Comparison of ENCODE assay signal across 8 cellular contexts in the genomic region with DNA sequence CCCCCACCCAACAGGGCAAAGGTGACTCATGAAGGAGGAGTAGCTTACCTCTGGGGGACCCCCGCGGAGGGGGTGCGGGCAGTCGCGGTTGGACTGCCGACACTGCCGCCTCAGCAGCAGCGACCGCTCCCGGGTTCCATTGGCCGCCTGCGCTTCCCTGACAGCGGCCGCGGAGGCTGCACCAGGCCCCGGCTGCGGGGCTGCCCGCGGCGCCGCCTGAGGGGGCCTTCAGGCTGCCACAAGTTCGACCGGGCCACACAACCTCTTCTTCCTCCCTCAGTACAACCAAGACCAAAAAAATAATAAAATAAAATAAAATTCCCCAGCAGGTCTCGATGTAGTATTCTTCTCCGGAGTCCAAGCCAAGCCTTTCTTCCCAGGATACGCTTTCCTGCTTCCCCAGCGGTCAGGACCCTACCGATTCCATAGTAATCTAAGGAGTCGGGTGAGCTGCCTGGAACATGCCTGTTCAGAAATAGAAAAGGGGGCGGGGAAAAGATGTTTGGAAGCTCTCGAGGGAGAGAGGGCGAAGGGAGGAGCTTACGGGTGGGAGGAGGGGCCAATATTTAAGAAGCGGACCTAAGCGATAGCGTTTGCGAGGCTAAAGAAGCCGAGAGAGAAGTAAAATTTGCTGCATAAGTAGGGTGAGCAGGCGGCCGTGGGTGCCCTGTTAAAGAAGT. TPM values are rescaled to one million over a fixed set of nuclear protein-coding genes. Genes with fewer than 3 reads are reported as not detected.
DNase-seq lines count a peak whose midpoint lies in the region; ATAC-seq, FAIRE-seq and TF ChIP-seq lines count a peak whose summit lies in the region.

PI4KB (minus strand) TSS at position 194 of the 680 bp plus-strand sequence. CDS start 10,935 bp downstream, outside the sequence.

- no peaks in the 10 kb centered on the region for H3K27me3 ChIP-seq in small intestine (ENCODE audit: control insufficient read depth in 2 of 2, insufficient read depth in 2 of 2, low read length in 2 of 2)

- TF ChIP-seq POLR2A in A549 (IDR thresholded peaks at IDR 0.05; ENCODE audit: low read length): peak; percentile 60

- no peak for FAIRE-seq in A549 (lab: Jason Lieb, UNC)
- FAIRE-seq in small intestine (lab: Jason Lieb, UNC): no peak

- 0 out of 5 replicates have a peak, but pooled peaks of 1 of the 2 experiments have one; percentile 2 for TF ChIP-seq RAD21 in A549 (conservative IDR thresholded peaks at IDR 0.05 in 1 of 2, IDR thresholded peaks at IDR 0.05 in 1 of 2)

- no peak for TF ChIP-seq CTCF in A549 (IDR thresholded peaks at IDR 0.05)

- WGBS in A549 (ENCODE audit: missing lambda C conversion rate): 2% methylated on average over 33 of the region's 40 CpGs
- 0% methylated on average over 38 to 40 of the region's 40 CpGs for WGBS in small intestine, 3 donors

- no peak for TF ChIP-seq EP300 in A549 (IDR thresholded peaks at IDR 0.05)

- peak; percentile 98 to 99 for DNase-seq in A549 (ENCODE audit: low read depth in 1 of 2, low spot score in 1 of 2)
- DNase-seq in NCI-H446 (lab: John Stamatoyannopoulos, UW): peak; percentile 97 to 98
- DNase-seq in activated CD4-positive, CD25-positive, alpha-beta regulatory T cell (lab: John Stamatoyannopoulos, UW): peak; percentile 58 to 72 (median 67)
- DNase-seq in caudate nucleus (lab: John Stamatoyannopoulos, UW): peak; percentile 41 to 97 (median 87)
- DNase-seq in iPS-NIHi7 (ENCODE audit: extremely low spot score): peak; percentile 98
- peak; percentile 98 for DNase-seq in small intestine

- H3K4me1 ChIP-seq in A549 (peaks cover 17% of the 10 kb centered on the region), small intestine (ENCODE audit: control insufficient read depth in 2 of 2, insufficient read depth in 1 of 2, low read depth in 1 of 2, low read length in 1 of 2) (peaks cover 0 to 4% of the 10 kb centered on the region in 2 donors)

- H3K4me2 ChIP-seq in A549: peak within 1 kb of the TSS; percentile 97

- ATAC-seq in A549 (peak; percentile 96 to 98), GM18907 (IDR thresholded peaks at IDR 0.05; ENCODE audit: unreplicated experiment) (peak; percentile 82), HG03196 (IDR thresholded peaks at IDR 0.05; ENCODE audit: unreplicated experiment) (peak; percentile 84)

- H3K4me3 ChIP-seq in A549 (peak within 1 kb of the TSS; percentile 84), small intestine (ENCODE audit: low read depth in 1 of 2, low read length in 2 of 2) (peak within 1 kb of the TSS; percentile 86 to 87)

- CTCF ChIA-PET in A549 (lab: Yijun Ruan, JAX): interaction anchor here (0.6 to 42.1 kb wide), 9 partner anchors 11 to 81 kb away, joined by 3 to 831 read pairs (median 7); no protein-coding TSS in a partner anchor

- H3K9me3 ChIP-seq in A549 (no peaks in the 10 kb centered on the region), small intestine (ENCODE audit: control insufficient read depth, low read depth) (no peaks in the 10 kb centered on the region)

- peaks cover 0 to 4% of the 10 kb centered on the region in 2 donors for H3K36me3 ChIP-seq in small intestine (ENCODE audit: control insufficient read depth in 2 of 2, insufficient read depth in 2 of 2, low read length in 2 of 2)

- H3K27ac ChIP-seq in A549 (peak within 1 kb of the TSS; percentile 92 to 95), caudate nucleus (ENCODE audit: low read depth, low read length) (peak within 1 kb of the TSS; percentile 90), small intestine (ENCODE audit: low read depth in 1 of 2, low read length in 1 of 2) (peak within 1 kb of the TSS; percentile 80 to 81)

- POLR2A ChIA-PET in A549 (lab: Yijun Ruan, JAX): interaction anchor here (0.5 to 2.6 kb wide), 14 partner anchors 9 to 684 kb away, joined by 3 to 13 read pairs (median 6); partner anchors contain the start of genes PSMB4, PSMD4, VPS72 and ZNF687

TF ChIP-seq in A549, 52 proteins besides CTCF, POLR2A, EP300 and RAD21:
- TF ChIP-seq TP53 (CRISPR knock-in tag; IDR thresholded peaks at IDR 0.05) (no peak), PHF8 (IDR thresholded peaks at IDR 0.05; ENCODE audit: borderline replicate concordance, low read depth) (peak; percentile 39; the same call in 1 of the 2 replicates), MAX (IDR thresholded peaks at IDR 0.05) (0 out of 2 replicates have a peak, but pooled peaks have one; percentile 20), GATA3 (IDR thresholded peaks at IDR 0.05; ENCODE audit: borderline replicate concordance) (0 out of 2 replicates have a peak, but pooled peaks have one; percentile 23), RCOR1 (IDR thresholded peaks at IDR 0.05; ENCODE audit: low read depth, low read length) (no peak), NR3C1 (IDR thresholded peaks at IDR 0.05) (no peak), TFCP2L1 (CRISPR knock-in tag; IDR thresholded peaks at IDR 0.05) (no peak), BHLHE40 (IDR thresholded peaks at IDR 0.05; ENCODE audit: low read depth, low read length) (no peak), MYC (IDR thresholded peaks at IDR 0.05; ENCODE audit: borderline replicate concordance, low read length) (no peak), CHD2 (IDR thresholded peaks at IDR 0.05; ENCODE audit: low read length, partially characterized antibody) (no peak), REST (IDR thresholded peaks at IDR 0.05) (no peak), HOXB13 (CRISPR knock-in tag; IDR thresholded peaks at IDR 0.05; ENCODE audit: low read depth) (no peak), JUN (IDR thresholded peaks at IDR 0.05) (peak; percentile 59 to 73; a peak in 4 of 5 replicates), MAFK (IDR thresholded peaks at IDR 0.05; ENCODE audit: partially characterized antibody) (no peak), RARB (CRISPR knock-in tag; IDR thresholded peaks at IDR 0.05) (no peak), MAZ (IDR thresholded peaks at IDR 0.05; ENCODE audit: borderline replicate concordance, low read depth, low read length) (no peak), KDM5A (IDR thresholded peaks at IDR 0.05) (no peak), CBX8 (IDR thresholded peaks at IDR 0.05) (no peak), NPAS2 (CRISPR knock-in tag; IDR thresholded peaks at IDR 0.05; ENCODE audit: borderline replicate concordance) (no peak)
- TF ChIP-seq, protein P1, sequence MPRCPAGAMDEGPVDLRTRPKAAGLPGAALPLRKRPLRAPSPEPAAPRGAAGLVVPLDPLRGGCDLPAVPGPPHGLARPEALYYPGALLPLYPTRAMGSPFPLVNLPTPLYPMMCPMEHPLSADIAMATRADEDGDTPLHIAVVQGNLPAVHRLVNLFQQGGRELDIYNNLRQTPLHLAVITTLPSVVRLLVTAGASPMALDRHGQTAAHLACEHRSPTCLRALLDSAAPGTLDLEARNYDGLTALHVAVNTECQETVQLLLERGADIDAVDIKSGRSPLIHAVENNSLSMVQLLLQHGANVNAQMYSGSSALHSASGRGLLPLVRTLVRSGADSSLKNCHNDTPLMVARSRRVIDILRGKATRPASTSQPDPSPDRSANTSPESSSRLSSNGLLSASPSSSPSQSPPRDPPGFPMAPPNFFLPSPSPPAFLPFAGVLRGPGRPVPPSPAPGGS (IDR thresholded peaks at IDR 0.05): no peak; the same call in 2 of the 3 replicates
- TF ChIP-seq, protein P2, sequence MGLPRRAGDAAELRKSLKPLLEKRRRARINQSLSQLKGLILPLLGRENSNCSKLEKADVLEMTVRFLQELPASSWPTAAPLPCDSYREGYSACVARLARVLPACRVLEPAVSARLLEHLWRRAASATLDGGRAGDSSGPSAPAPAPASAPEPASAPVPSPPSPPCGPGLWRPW (IDR thresholded peaks at IDR 0.05): no peak

RNA-seq across cellular contexts. Expression of gene PI4KB, which starts in this region (rescaled TPM):
- 34.4 and 37.7 TPM in 2 replicates for polyA plus RNA-seq in A549 (2011; rRNA removed)
- polyA plus RNA-seq in A549 (2012; cell fraction: cytosol; rRNA removed): 32.3 and 37.4 TPM in 2 replicates
- 37.4 and 40.0 TPM in 2 replicates for polyA plus RNA-seq in A549 (2012; cell fraction: nucleus; rRNA removed)
- 26.3 to 27.6 TPM (median 26.8 TPM) in 3 replicates for polyA plus RNA-seq in A549 (2017; fragmentation: RNase III; extraction: RNeasy Plus Mini Kit Qiagen cat#74134 plus additional on column Dnase treatment)
- polyA minus RNA-seq in A549 (2011; rRNA and poly(A)+ RNA removed): 78.2 and 106 TPM in 2 replicates
- 10 to 100 TPM; 30.3 to 35.1 (median 32.5) TPM for polyA plus RNA-seq in small intestine

Comparison
In these comparisons a context has a peak if more than half of its experiments do, and no peak if none do; other contexts are left out.
1. Peak in every context shown above with its lines: DNase-seq, ATAC-seq, H3K4me3 ChIP-seq and H3K27ac ChIP-seq.